8 cellular contexts compared by ENCODE assay signal in genomic region chr6:134063966-134064445, GRCh38. TPM values are rescaled to one million over a fixed set of nuclear protein-coding genes. Genes with fewer than 3 reads are reported as not detected.
DNase-seq lines count a peak whose midpoint lies in the region; ATAC-seq and TF ChIP-seq lines count a peak whose summit lies in the region.

No MANE protein-coding gene starts in this region.

- no peak overlapping the region for H3K4me3 Mint-ChIP-seq in natural killer cell

- no peaks in the 10 kb centered on the region for H3K27me3 ChIP-seq in suprapubic skin

- intact Hi-C loops in natural killer cell (cut with micrococcal nuclease) = loop anchor here (1.0 kb wide), 2 partner anchors 91 to 140 kb away; no protein-coding TSS in a partner anchor

- no peak for TF ChIP-seq EP300 in suprapubic skin (IDR thresholded peaks at IDR 0.05)

- H3K9me3 ChIP-seq in suprapubic skin = no peaks in the 10 kb centered on the region

- no peaks in the 10 kb centered on the region for H3K9me3 Mint-ChIP-seq in natural killer cell

- TF ChIP-seq POLR2A in erythroblast (IDR thresholded peaks at IDR 0.05; ENCODE audit: low read length) = no peak
- no peak for TF ChIP-seq POLR2A in suprapubic skin (IDR thresholded peaks at IDR 0.05)

- H3K27ac ChIP-seq in suprapubic skin = no peak overlapping the region

- DNase-seq in DMS153 (lab: John Stamatoyannopoulos, UW) = peak; percentile 77
- DNase-seq in HT1080 (ENCODE audit: low read depth) = peak; percentile 81
- peak; percentile 54 for DNase-seq in NOMO-1 treated with dmso at 0.1 percent for 144 hours (lab: John Stamatoyannopoulos, UW; ENCODE audit: unreplicated experiment)
- peak; percentile 52 for DNase-seq in activated CD8-positive, alpha-beta memory T cell treated with anti-CD3 and anti-CD28 coated beads, Interleukin-2, amount 50 U/mL, for 4 hours
- peak; percentile 68 to 77 for DNase-seq in erythroblast (lab: John Stamatoyannopoulos, UW)
- DNase-seq in natural killer cell = peak; percentile 22
- DNase-seq in suprapubic skin (ENCODE audit: low spot score in 2 of 2) = no peak

- H3K36me3 Mint-ChIP-seq in natural killer cell = no peaks in the 10 kb centered on the region

- H3K27ac Mint-ChIP-seq in natural killer cell = no peak overlapping the region

- H3K36me3 ChIP-seq in suprapubic skin = no peaks in the 10 kb centered on the region

- ATAC-seq in GM21390 (IDR thresholded peaks at IDR 0.05; ENCODE audit: unreplicated experiment) (peak; percentile 87), natural killer cell (peak; percentile 77 to 98 (median 92))

- H3K27me3 Mint-ChIP-seq in natural killer cell (ENCODE audit: low read depth in 2 of 2) = peaks cover 0 to 7% of the 10 kb centered on the region in 2 donors

- no peaks in the 10 kb centered on the region for H3K4me1 Mint-ChIP-seq in natural killer cell

- peaks cover 4% of the 10 kb centered on the region for H3K4me1 ChIP-seq in suprapubic skin

- WGBS in suprapubic skin = 32% methylated on average over 7 of the region's 7 CpGs

- TF ChIP-seq CTCF in natural killer cell (IDR thresholded peaks at IDR 0.05) (peak; percentile 73), suprapubic skin (IDR thresholded peaks at IDR 0.05) (peak; percentile 77 to 79)

- H3K4me3 ChIP-seq in suprapubic skin = no peak overlapping the region

RNA-seq across cellular contexts. Expression of gene SLC2A12, which starts 11.6 kb away (rescaled TPM):
- total RNA-seq in HT1080 (2014; rRNA removed; shearing (Covaris generic)) = 1.2 and 1.9 TPM in 2 replicates
- polyA plus RNA-seq in HT1080 (2015; cell fraction: cytosol; rRNA removed) = 2.6 and 3.7 TPM in 2 replicates
- polyA plus RNA-seq in HT1080 (2015; cell fraction: nucleus; rRNA removed) = 4.6 and 6.3 TPM in 2 replicates
- total RNA-seq in natural killer cell (under 1 TPM in 1 of 3 donors, not detected in 2; 0.08 TPM), suprapubic skin (10 to 100 TPM in 1 of 4 donors, 1 to 10 TPM in 3; 3.5 to 12.7 (median 8.2) TPM)

Comparison
In these comparisons a context has a peak if more than half of its experiments do, and no peak if none do; other contexts are left out.
1. DNase-seq: peak in DMS153 (single experiment), HT1080 (single experiment), NOMO-1 treated with dmso at 0.1 percent for 144 hours (single experiment), activated CD8-positive, alpha-beta memory T cell treated with anti-CD3 and anti-CD28 coated beads, Interleukin-2, amount 50 U/mL, for 4 hours (single experiment), erythroblast (2 of 2) and natural killer cell (single experiment); none in suprapubic skin (0 of 2).